1 cellular context compared by ENCODE assay signal in genomic region chr10:14779053-14779649, GRCh38.
TF ChIP-seq lines count a peak whose summit lies in the region.

No MANE protein-coding gene starts in this region.

TF ChIP-seq in SK-N-SH, 30 proteins besides CTCF, POLR2A, EP300 and RAD21 (continued from another document):
- TF ChIP-seq ZBTB33 (IDR thresholded peaks at IDR 0.05; ENCODE audit: borderline replicate concordance, low read depth) (no peak), REST (IDR thresholded peaks at IDR 0.05; ENCODE audit: low read depth, low read length) (no peak), CHD2 (IDR thresholded peaks at IDR 0.05; ENCODE audit: low read length, partially characterized antibody) (no peak), IRF3 (IDR thresholded peaks at IDR 0.05; ENCODE audit: low read depth, low read length) (no peak), MAX (IDR thresholded peaks at IDR 0.05; ENCODE audit: low read depth) (no peak), TCF12 (IDR thresholded peaks at IDR 0.05) (no peak), GATA2 (CRISPR knock-in tag; IDR thresholded peaks at IDR 0.05) (no peak)
